Comparison of ENCODE assay signal across 8 cellular contexts in genomic region chr14:102140027-102140749, GRCh38. TPM values are rescaled to one million over a fixed set of nuclear protein-coding genes. Genes with fewer than 3 reads are reported as not detected.
DNase-seq lines count a peak whose midpoint lies in the region; ATAC-seq and TF ChIP-seq lines count a peak whose summit lies in the region.

No MANE protein-coding gene starts in this region.

- H3K27me3 ChIP-seq in Karpas-422 (ENCODE audit: low read length): no peaks in the 10 kb centered on the region
- no peaks in the 10 kb centered on the region for H3K27me3 ChIP-seq in muscle layer of colon (ENCODE audit: control insufficient read depth in 1 of 2, insufficient read depth in 2 of 2, low read length in 2 of 2)
- no peaks in the 10 kb centered on the region for H3K27me3 ChIP-seq in stomach

- peaks cover 60% of the 10 kb centered on the region for H3K79me2 ChIP-seq in Karpas-422 (ENCODE audit: low read length)

- intact Hi-C loops in stomach (cut with DNase I; ENCODE audit: low total_unique reads): no loop called here

- no peaks in the 10 kb centered on the region for H3K9me3 ChIP-seq in Karpas-422 (ENCODE audit: low read length)
- no peaks in the 10 kb centered on the region for H3K9me3 ChIP-seq in muscle layer of colon (ENCODE audit: low read length)
- H3K9me3 ChIP-seq in stomach: no peaks in the 10 kb centered on the region

- no peaks in the 10 kb centered on the region for H3K36me3 ChIP-seq in Karpas-422 (ENCODE audit: insufficient read depth, low read length)
- no peaks in the 10 kb centered on the region for H3K36me3 ChIP-seq in muscle layer of colon (ENCODE audit: insufficient read depth, low read length)
- peaks cover 0 to 17% (median 6%) of the 10 kb centered on the region in 4 donors for H3K36me3 ChIP-seq in stomach

- peak; percentile 16 for ATAC-seq in GM21723 (IDR thresholded peaks at IDR 0.05; ENCODE audit: unreplicated experiment)

- H3K4me3 ChIP-seq in Karpas-422 (ENCODE audit: low read length) (peak overlapping the region; percentile 90), muscle layer of colon (ENCODE audit: low read depth in 1 of 2, low read length in 2 of 2) (peak overlapping the region; percentile 84 to 89), stomach (peak overlapping the region; percentile 90 to 99 (median 96))

- no peak for TF ChIP-seq EP300 in stomach (IDR thresholded peaks at IDR 0.05)

- H2AFZ ChIP-seq in Karpas-422 (ENCODE audit: low read length): peak overlapping the region; percentile 90; the same call in 1 of the 2 replicates

- TF ChIP-seq CTCF in stomach (IDR thresholded peaks at IDR 0.05): no peak

- H3K27ac ChIP-seq in Karpas-422 (ENCODE audit: low read length) (peak overlapping the region; percentile 45), epithelial cell of prostate (peak overlapping the region; percentile 67), muscle layer of colon (ENCODE audit: low read depth, low read length) (peak overlapping the region; percentile 72), stomach (peak overlapping the region; percentile 80 to 93 (median 92))

- H4K20me1 ChIP-seq in Karpas-422 (ENCODE audit: insufficient read depth, low read depth, low read length): no peaks in the 10 kb centered on the region

- H3K9ac ChIP-seq in Karpas-422 (ENCODE audit: low read length) (peak overlapping the region; percentile 92), muscle layer of colon (ENCODE audit: low read length) (peak overlapping the region; percentile 72)

- H3K9me2 ChIP-seq in Karpas-422 (replicated peaks; ENCODE audit: insufficient read depth, low read length): no peaks in the 10 kb centered on the region

- H3K4me1 ChIP-seq in Karpas-422 (ENCODE audit: low read length) (peaks cover 23% of the 10 kb centered on the region), muscle layer of colon (ENCODE audit: insufficient read depth, low read length) (peaks cover 18% of the 10 kb centered on the region), stomach (peaks cover 17 to 43% (median 28%) of the 10 kb centered on the region in 4 donors)

- H3K4me2 ChIP-seq in Karpas-422 (ENCODE audit: low read depth, low read length, poor library complexity, severe bottlenecking): peak overlapping the region; percentile 87

- no peak for TF ChIP-seq POLR2A in stomach (IDR thresholded peaks at IDR 0.05)

- DNase-seq in ELR (ENCODE audit: low read depth) (peak; percentile 66), Karpas-422 (peak; percentile 79), epithelial cell of prostate (ENCODE audit: low read depth, low spot score) (no peak), stomach (peak; percentile 41), A172 (ENCODE audit: low spot score) (no peak)
- peak in 2 of 3 experiments; percentile 5 to 17 for DNase-seq in activated CD8-positive, alpha-beta memory T cell treated with anti-CD3 and anti-CD28 coated beads for 48 hours (ENCODE audit: low read depth in 2 of 3, low spot score in 2 of 3)

- 0 to 1% (median 1%) methylated on average over 33 to 48 of the region's 48 CpGs for WGBS in stomach, 5 donors

RNA-seq across cellular contexts. Expression of gene WDR20, which starts 0.5 kb away (rescaled TPM):
- total RNA-seq in Karpas-422 (2014; rRNA removed; shearing (Covaris generic); ENCODE audit: low replicate concordance): 16.9 and 19.7 TPM in 2 replicates
- total RNA-seq in stomach: 10 to 100 TPM; 13.9 to 44.2 (median 25.5) TPM
- polyA plus RNA-seq in stomach: 1 to 10 TPM; 8.2 to 9.2 (median 8.4) TPM
- 10.9 and 14.8 TPM in 2 replicates for total RNA-seq in A172 (2014; rRNA removed; shearing (Covaris generic))

RNA-seq across cellular contexts. Expression of gene HSP90AA1, which starts 53.3 kb away (rescaled TPM):
- total RNA-seq in Karpas-422 (2014; rRNA removed; shearing (Covaris generic); ENCODE audit: low replicate concordance): 354 and 505 TPM in 2 replicates
- total RNA-seq in stomach: 100 to 1,000 TPM; 103 to 250 (median 213) TPM
- polyA plus RNA-seq in stomach: 100 to 1,000 TPM; 167 to 279 (median 236) TPM
- 404 and 642 TPM in 2 replicates for total RNA-seq in A172 (2014; rRNA removed; shearing (Covaris generic))

Comparison
In these comparisons a context has a peak if more than half of its experiments do, and no peak if none do; other contexts are left out.
1. DNase-seq: peak in ELR (single experiment), Karpas-422 (single experiment), activated CD8-positive, alpha-beta memory T cell treated with anti-CD3 and anti-CD28 coated beads for 48 hours (2 of 3) and stomach (single experiment); none in epithelial cell of prostate (single experiment) and A172 (single experiment).
2. Peak in every context shown above with its lines, with median percentiles within 50 percentile points of each other: H3K27ac ChIP-seq and H3K4me3 ChIP-seq.